In the genomic region with DNA sequence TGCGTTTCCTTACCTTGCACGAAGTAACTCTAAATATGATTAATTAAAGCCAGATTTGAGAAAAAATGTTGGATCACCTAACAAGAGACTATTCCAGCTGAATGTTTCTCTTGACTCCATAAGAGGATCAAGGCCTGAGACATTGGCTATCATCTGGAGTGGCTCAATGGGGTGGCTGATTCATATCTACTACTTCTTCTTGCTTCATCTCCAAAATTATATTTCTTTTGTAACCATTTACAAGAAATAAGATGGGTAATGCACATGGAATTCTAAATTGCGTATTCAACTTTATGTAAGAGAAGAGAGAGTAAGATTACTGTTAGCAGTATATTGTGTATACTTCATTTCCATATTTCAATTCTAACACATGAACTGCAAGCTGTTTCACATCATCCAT, we compare ENCODE assay signal across 25 cellular contexts.
"Had no signal": no experiment of that assay in that cellular context is flagged by ENCODE, and none has a peak within 500 bp of the region (broad histone marks: within the 10 kb centered on the region; RNA-seq: fewer than 3 reads in every experiment).

No MANE protein-coding gene starts in this region.

- DNase-seq: kidney; left colon; left lung; lower lobe of right lung; mammary epithelial cell; mesenchymal stem cell; naive thymus-derived CD8-positive, alpha-beta T cell; nucleus accumbens; pancreas; posterior cingulate gyrus; retina; right cardiac atrium; stimulated activated CD4-positive, alpha-beta T cell treated with anti-CD3 and anti-CD28 coated beads, Interleukin-12 subunit alpha, Interleukin-12 subunit beta, amount 100 ng/mL, for 4 hours; stimulated activated CD4-positive, alpha-beta T cell treated with anti-CD3 and anti-CD28 coated beads, Interleukin-15, amount 100 ng/mL, for 24 hours; stimulated activated CD4-positive, alpha-beta T cell treated with anti-CD3 and anti-CD28 coated beads, Interleukin-2, amount 100 ng/mL, for 24 hours; stimulated activated CD4-positive, alpha-beta T cell treated with anti-CD3 and anti-CD28 coated beads, Interleukin-4, amount 100 ng/mL, for 1 hour; stimulated activated naive B cell treated with anti-CD40 and anti-IgM and Interleukin-4, amounts not matched to agents 10 μg/mL and 1 μg/mL and 100 μg/mL, for 72 hours; stimulated activated naive CD8-positive, alpha-beta T cell treated with anti-CD3 and anti-CD28 coated beads, Interleukin-15, Interleukin-2, amounts not matched to agents 100 U/mL and 50 U/mL, for 24 hours; stomach; testis; thyroid gland; transverse colon; upper lobe of left lung had no signal

- FAIRE-seq: islet of Langerhans, kidney, pancreas had no signal

- ATAC-seq: left colon; left lung; lower lobe of right lung; naive thymus-derived CD8-positive, alpha-beta T cell; pancreas; right cardiac atrium; sciatic nerve; stimulated activated naive B cell treated with anti-CD40 and anti-IgM and Interleukin-4, amounts not matched to agents 10 μg/mL and 1 μg/mL and 100 μg/mL, for 72 hours; stimulated activated naive CD8-positive, alpha-beta T cell treated with anti-CD3 and anti-CD28 coated beads, Interleukin-15, Interleukin-2, amounts not matched to agents 100 U/mL and 50 U/mL, for 24 hours had no signal
